In genomic region chr15:67685008-67685599, GRCh38 we compare ENCODE assay signal across 11 cellular contexts.
DNase-seq lines count a peak whose midpoint lies in the region; ATAC-seq and FAIRE-seq lines count a peak whose summit lies in the region.
"Had no signal": no experiment of that assay in that cellular context is flagged by ENCODE, and none has a peak within 500 bp of the region (broad histone marks: within the 10 kb centered on the region; RNA-seq: fewer than 3 reads in every experiment).

No MANE protein-coding gene starts in this region.

- no peak for ATAC-seq in GM19463 (IDR thresholded peaks at IDR 0.05; ENCODE audit: unreplicated experiment)
- ATAC-seq: T-helper 17 cell had no signal

- in situ Hi-C loops in Caki2 (cut with HindIII; ENCODE audit: low pct_unique_long_range_greater_than_20kb, low sequenced_read_pairs) = no loop called here

- DNase-seq in Caki2 (ENCODE audit: low read depth) = peak; percentile 31
- peak; percentile 53 for DNase-seq in HT-29 (ENCODE audit: low spot score)
- DNase-seq in SKM-1 (lab: John Stamatoyannopoulos, UW; ENCODE audit: unreplicated experiment) = peak; percentile 2
- no peak for DNase-seq in frontal cortex (ENCODE audit: low spot score in 2 of 2)
- no peak for DNase-seq in stimulated activated CD4-positive, alpha-beta T cell treated with anti-CD3 and anti-CD28 coated beads, Interleukin-4, amount 100 ng/mL, for 4 hours
- no peak for DNase-seq in urothelium cell line (ENCODE audit: low spot score)
- DNase-seq in epidermal melanocyte (ENCODE audit: insufficient read length, low spot score) = no peak
- DNase-seq: activated effector memory CD4-positive, alpha-beta T cell treated with anti-CD3 and anti-CD28 coated beads, Interleukin-2, amount 50 U/mL, for 16 hours; glutamatergic neuron; T-helper 17 cell had no signal

- FAIRE-seq in frontal cortex (lab: Jason Lieb, UNC) (peak; percentile 76), urothelium cell line (lab: Jason Lieb, UNC) (no peak)

Comparison
In these comparisons a context has a peak if more than half of its experiments do, and no peak if none do; other contexts are left out.
1. DNase-seq: peak in Caki2 (single experiment), HT-29 (single experiment) and SKM-1 (single experiment); none in frontal cortex (0 of 2), stimulated activated CD4-positive, alpha-beta T cell treated with anti-CD3 and anti-CD28 coated beads, Interleukin-4, amount 100 ng/mL, for 4 hours (0 of 2), urothelium cell line (single experiment) and epidermal melanocyte (single experiment).